In the genomic region with DNA sequence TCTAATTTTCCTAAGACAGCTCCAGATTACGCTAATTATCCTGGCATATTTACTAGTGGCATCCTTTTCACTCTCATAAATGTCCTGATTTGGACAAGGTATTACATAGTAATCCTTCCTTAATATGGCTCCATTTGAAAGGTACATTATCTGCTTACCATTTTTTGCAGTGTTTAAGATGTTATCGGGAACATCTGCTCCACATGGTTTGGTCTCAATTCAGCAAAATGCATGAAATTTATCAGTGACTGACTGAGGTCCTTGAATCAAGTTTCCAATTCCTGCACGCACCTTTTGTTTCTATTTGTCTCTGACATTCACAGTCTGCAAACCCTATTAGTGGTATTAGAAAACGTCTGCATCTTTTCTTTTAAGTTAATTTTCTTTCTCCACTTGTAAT, we compare ENCODE assay signal across 3 cellular contexts.
"Had no signal": no experiment of that assay in that cellular context is flagged by ENCODE, and none has a peak within 500 bp of the region (broad histone marks: within the 10 kb centered on the region; RNA-seq: fewer than 3 reads in every experiment).

No MANE protein-coding gene starts in this region.

- H3K4me3 ChIP-seq: GM12878 had no signal

- ATAC-seq: GM12878 had no signal

- DNase-seq: GDM1, GF-D8 had no signal
